ENCODE assay signal across 9 cellular contexts in the genomic region with DNA sequence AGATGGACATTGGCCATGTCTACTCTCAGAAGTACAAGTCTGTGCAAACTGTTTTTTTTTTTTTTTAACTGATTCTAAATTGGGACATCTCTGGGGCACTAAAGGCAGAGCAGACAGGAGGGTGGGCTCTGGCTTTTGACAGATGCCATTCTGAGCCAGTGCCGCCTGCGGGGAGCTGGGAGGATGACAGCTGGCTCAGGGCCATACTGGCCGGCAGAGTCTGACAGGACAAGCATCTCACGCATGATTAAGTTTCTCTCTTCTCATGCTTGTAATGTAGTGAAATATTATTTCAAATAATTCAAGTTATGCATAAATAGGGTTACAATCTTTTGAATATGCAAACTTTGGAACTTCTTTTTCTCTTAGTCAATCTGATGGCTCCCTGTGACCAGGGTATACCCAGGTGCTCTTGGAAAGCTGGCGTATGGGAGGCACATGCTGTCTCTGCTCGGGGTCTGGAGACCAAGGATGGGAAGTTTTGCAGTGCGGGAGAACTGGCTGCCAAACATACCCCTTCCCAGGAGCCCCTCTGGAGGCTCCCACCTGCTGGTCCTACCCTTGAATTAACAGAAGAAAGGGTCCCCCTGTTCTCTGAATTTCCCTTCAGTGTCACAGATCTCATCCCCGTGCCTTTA. TPM values are rescaled to one million over a fixed set of nuclear protein-coding genes. Genes with fewer than 3 reads are reported as not detected.
DNase-seq lines count a peak whose midpoint lies in the region; ATAC-seq and TF ChIP-seq lines count a peak whose summit lies in the region.
"Had no signal": no experiment of that assay in that cellular context is flagged by ENCODE, and none has a peak within 500 bp of the region (broad histone marks: within the 10 kb centered on the region; RNA-seq: fewer than 3 reads in every experiment).

No MANE protein-coding gene starts in this region.

- dilution Hi-C loops in mammary epithelial cell (cut with HindIII; ENCODE audit: low sequenced_read_pairs) = no loop called here

- H3K9me3 Mint-ChIP-seq in MCF 10A (ENCODE audit: unreplicated experiment) (no peaks in the 10 kb centered on the region), glutamatergic neuron (ENCODE audit: unreplicated experiment) (peaks cover 13% of the 10 kb centered on the region)
- no peaks in the 10 kb centered on the region for H3K9me3 Mint-ChIP-seq in stimulated activated naive B cell treated with anti-CD40 and anti-IgM and Interleukin-4, amounts not matched to agents 10 μg/mL and 1 μg/mL and 100 μg/mL, for 72 hours
- H3K9me3 Mint-ChIP-seq in stimulated activated memory B cell treated with anti-CD40 and anti-IgM and Interleukin-4, amounts not matched to agents 10 μg/mL and 1 μg/mL and 100 μg/mL, for 72 hours = no peaks in the 10 kb centered on the region

- CTCF ChIA-PET in MCF 10A (lab: Yijun Ruan, JAX) = interaction anchor here (1.1 to 10.3 kb wide), 2 partner anchors 12 to 39 kb away, joined by 3 to 96 read pairs; no protein-coding TSS in a partner anchor
- CTCF ChIA-PET in mammary epithelial cell (lab: Charles Lee; ENCODE audit: low non-redundant PET) = interaction anchor here (0.6 to 0.7 kb wide), 2 partner anchors 8 to 13 kb away, joined by 3 to 4 read pairs; partner anchors contain the start of gene CDCA4
- CTCF ChIA-PET in Panc1 (lab: Charles Lee) = interaction anchor here (0.6 to 1.3 kb wide), 5 partner anchors 24 to 1687 kb away, joined by 3 to 13 read pairs (median 3); no protein-coding TSS in a partner anchor

- H3K79me2 ChIP-seq in mammary epithelial cell (ENCODE audit: insufficient read depth, low read length) = peaks cover 98% of the 10 kb centered on the region

- H2AFZ ChIP-seq in mammary epithelial cell (ENCODE audit: low read depth, low read length) = no peak overlapping the region

- in situ Hi-C loops in mammary epithelial cell (cut with MboI; ENCODE audit: low sequenced_read_pairs in 2 of 2) (no loop called here), Panc1 (cut with HindIII; ENCODE audit: low pct_unique_long_range_greater_than_20kb, low sequenced_read_pairs) (no loop called here)

- H3K4me1 ChIP-seq in mammary epithelial cell (ENCODE audit: insufficient read depth, low read length) (peaks cover 44% of the 10 kb centered on the region), Panc1 (ENCODE audit: control insufficient read depth, insufficient read depth, low read length) (peaks cover 57% of the 10 kb centered on the region), upper lobe of left lung (peaks cover 4 to 10% (median 6%) of the 10 kb centered on the region in 4 donors)

- H3K9me3 ChIP-seq in mammary epithelial cell (replicated peaks; ENCODE audit: insufficient read depth, low read length) = no peaks in the 10 kb centered on the region
- no peaks in the 10 kb centered on the region for H3K9me3 ChIP-seq in Panc1 (ENCODE audit: control insufficient read depth, insufficient read depth, low read depth, low read length)
- no peaks in the 10 kb centered on the region for H3K9me3 ChIP-seq in upper lobe of left lung

- BruUV-seq in MCF 10A (replicated peaks; lab: Mats Ljungman, UMichigan) = no TSS peak
- no TSS peak for BruUV-seq in mammary epithelial cell (replicated peaks; lab: Mats Ljungman, UMichigan)
- no TSS peak for BruUV-seq in Panc1 (replicated peaks; lab: Mats Ljungman, UMichigan)

- WGBS in mammary epithelial cell (ENCODE audit: low coverage, missing lambda C conversion rate) = 71% methylated on average over 7 of the region's 8 CpGs
- WGBS in upper lobe of left lung, 2 donors = 66 to 69% methylated on average over 8 of the region's 8 CpGs

- intact Hi-C loops in MCF 10A (cut with micrococcal nuclease) (no loop called here), mammary epithelial cell (cut with micrococcal nuclease) (no loop called here), Panc1 (cut with micrococcal nuclease; ENCODE audit: unreplicated experiment) (loop anchor here (2.0 kb wide), 1 partner anchor 32 kb away; no protein-coding TSS in a partner anchor)

- H3K27me3 Mint-ChIP-seq in MCF 10A (ENCODE audit: insufficient read depth, unreplicated experiment) (no peaks in the 10 kb centered on the region), glutamatergic neuron (ENCODE audit: unreplicated experiment) (peaks cover 7% of the 10 kb centered on the region)
- H3K27me3 Mint-ChIP-seq in stimulated activated naive B cell treated with anti-CD40 and anti-IgM and Interleukin-4, amounts not matched to agents 10 μg/mL and 1 μg/mL and 100 μg/mL, for 72 hours = no peaks in the 10 kb centered on the region
- H3K27me3 Mint-ChIP-seq in stimulated activated memory B cell treated with anti-CD40 and anti-IgM and Interleukin-4, amounts not matched to agents 10 μg/mL and 1 μg/mL and 100 μg/mL, for 72 hours = no peaks in the 10 kb centered on the region

- no peak for TF ChIP-seq EP300 in upper lobe of left lung (IDR thresholded peaks at IDR 0.05)

- H3K27ac Mint-ChIP-seq in MCF 10A (ENCODE audit: low read depth, unreplicated experiment) (peak overlapping the region; percentile 86), glutamatergic neuron (ENCODE audit: unreplicated experiment) (peak overlapping the region; percentile 86)
- H3K27ac Mint-ChIP-seq in stimulated activated naive B cell treated with anti-CD40 and anti-IgM and Interleukin-4, amounts not matched to agents 10 μg/mL and 1 μg/mL and 100 μg/mL, for 72 hours = peak overlapping the region; percentile 73
- H3K27ac Mint-ChIP-seq in stimulated activated memory B cell treated with anti-CD40 and anti-IgM and Interleukin-4, amounts not matched to agents 10 μg/mL and 1 μg/mL and 100 μg/mL, for 72 hours = no peak overlapping the region

- H3K36me3 ChIP-seq in mammary epithelial cell (ENCODE audit: insufficient read depth, low read length) = peaks cover 20% of the 10 kb centered on the region
- peaks cover 9% of the 10 kb centered on the region; the same call in 1 of the 2 replicates for H3K36me3 ChIP-seq in Panc1 (ENCODE audit: control insufficient read depth, insufficient read depth, low read length)
- H3K36me3 ChIP-seq in upper lobe of left lung = peaks cover 0 to 30% (median 20%) of the 10 kb centered on the region in 4 donors

- TF ChIP-seq POLR2A in upper lobe of left lung (IDR thresholded peaks at IDR 0.05) = no peak

- H3K9ac ChIP-seq in mammary epithelial cell (ENCODE audit: insufficient read depth, low read length) = no peak overlapping the region

- H3K4me3 ChIP-seq in mammary epithelial cell (replicated peaks in 1 of 3; ENCODE audit: insufficient read depth in 1 of 3, low read depth in 2 of 3, low read length in 3 of 3) (no peak overlapping the region), Panc1 (ENCODE audit: low read depth in 2 of 2, low read length in 2 of 2) (no peak overlapping the region), upper lobe of left lung (no peak overlapping the region)

- no peak for DNase-seq in MCF 10A (ENCODE audit: unreplicated experiment)
- no peak for DNase-seq in mammary epithelial cell
- no peak for DNase-seq in Panc1 (ENCODE audit: low read depth, low spot score)
- DNase-seq in glutamatergic neuron = peak; percentile 65
- DNase-seq in stimulated activated naive B cell treated with anti-CD40 and anti-IgM and Interleukin-4, amounts not matched to agents 10 μg/mL and 1 μg/mL and 100 μg/mL, for 72 hours = no peak
- no peak for DNase-seq in NOMO-1 (lab: John Stamatoyannopoulos, UW; ENCODE audit: unreplicated experiment in 2 of 2)
- no peak for DNase-seq in upper lobe of left lung
- DNase-seq: central memory CD4-positive, alpha-beta T cell had no signal

- no peak for ATAC-seq in Panc1
- no peak for ATAC-seq in stimulated activated naive B cell treated with anti-CD40 and anti-IgM and Interleukin-4, amounts not matched to agents 10 μg/mL and 1 μg/mL and 100 μg/mL, for 72 hours (replicated peaks)
- no peak for ATAC-seq in stimulated activated memory B cell treated with anti-CD40 and anti-IgM and Interleukin-4, amounts not matched to agents 10 μg/mL and 1 μg/mL and 100 μg/mL, for 72 hours
- ATAC-seq in upper lobe of left lung (ENCODE audit: low FRiP score in 2 of 2) = no peak

- H3K4me3 Mint-ChIP-seq in MCF 10A (ENCODE audit: unreplicated experiment) = no peak overlapping the region
- H3K4me3 Mint-ChIP-seq in glutamatergic neuron (ENCODE audit: unreplicated experiment) = peak overlapping the region; percentile 71
- H3K4me3 Mint-ChIP-seq in stimulated activated naive B cell treated with anti-CD40 and anti-IgM and Interleukin-4, amounts not matched to agents 10 μg/mL and 1 μg/mL and 100 μg/mL, for 72 hours = no peak overlapping the region
- H3K4me3 Mint-ChIP-seq in stimulated activated memory B cell treated with anti-CD40 and anti-IgM and Interleukin-4, amounts not matched to agents 10 μg/mL and 1 μg/mL and 100 μg/mL, for 72 hours = no peak overlapping the region

- POLR2A ChIA-PET in MCF 10A (lab: Yijun Ruan, JAX) = interaction anchor here (0.6 to 18.5 kb wide), 4 partner anchors 7 to 41 kb away, joined by 3 to 636 read pairs (median 4); no protein-coding TSS in a partner anchor
- POLR2A ChIA-PET in Panc1 (lab: Charles Lee) = interaction anchor here (0.6 to 0.7 kb wide), 2 partner anchors 45 to 398 kb away, joined by 3 to 7 read pairs; no protein-coding TSS in a partner anchor

- H4K20me1 ChIP-seq in mammary epithelial cell (ENCODE audit: insufficient read depth, low read length) = peaks cover 17% of the 10 kb centered on the region

- peaks cover 40% of the 10 kb centered on the region for H3K4me1 Mint-ChIP-seq in MCF 10A (ENCODE audit: insufficient read depth, unreplicated experiment)
- H3K4me1 Mint-ChIP-seq in glutamatergic neuron (ENCODE audit: low read depth, unreplicated experiment) = peaks cover 63% of the 10 kb centered on the region
- H3K4me1 Mint-ChIP-seq in stimulated activated naive B cell treated with anti-CD40 and anti-IgM and Interleukin-4, amounts not matched to agents 10 μg/mL and 1 μg/mL and 100 μg/mL, for 72 hours = peaks cover 27 to 42% of the 10 kb centered on the region in 2 donors
- H3K4me1 Mint-ChIP-seq in stimulated activated memory B cell treated with anti-CD40 and anti-IgM and Interleukin-4, amounts not matched to agents 10 μg/mL and 1 μg/mL and 100 μg/mL, for 72 hours = peaks cover 62% of the 10 kb centered on the region

- H3K36me3 Mint-ChIP-seq in MCF 10A (ENCODE audit: insufficient read depth, unreplicated experiment) = peaks cover 65% of the 10 kb centered on the region
- H3K36me3 Mint-ChIP-seq in glutamatergic neuron (ENCODE audit: unreplicated experiment) = no peaks in the 10 kb centered on the region
- H3K36me3 Mint-ChIP-seq in stimulated activated naive B cell treated with anti-CD40 and anti-IgM and Interleukin-4, amounts not matched to agents 10 μg/mL and 1 μg/mL and 100 μg/mL, for 72 hours = peaks cover 24 to 28% of the 10 kb centered on the region in 2 donors
- H3K36me3 Mint-ChIP-seq in stimulated activated memory B cell treated with anti-CD40 and anti-IgM and Interleukin-4, amounts not matched to agents 10 μg/mL and 1 μg/mL and 100 μg/mL, for 72 hours = peaks cover 25% of the 10 kb centered on the region

- no peak overlapping the region for H3K4me2 ChIP-seq in mammary epithelial cell (ENCODE audit: insufficient read depth, low read depth, low read length)

- no peak for TF ChIP-seq CTCF in MCF 10A (IDR thresholded peaks at IDR 0.05; ENCODE audit: unreplicated experiment)
- TF ChIP-seq CTCF in mammary epithelial cell (conservative IDR thresholded peaks at IDR 0.05 in 1 of 2, IDR thresholded peaks at IDR 0.05 in 1 of 2; ENCODE audit: extremely low read depth in 1 of 2, insufficient read depth in 1 of 2, low read depth in 1 of 2, low read length in 2 of 2) = no peak
- no peak for TF ChIP-seq CTCF in Panc1 (IDR thresholded peaks at IDR 0.05)
- TF ChIP-seq CTCF in glutamatergic neuron (IDR thresholded peaks at IDR 0.05; ENCODE audit: partially characterized antibody, unreplicated experiment) = no peak
- no peak for TF ChIP-seq CTCF in upper lobe of left lung (IDR thresholded peaks at IDR 0.05)

- H3K27me3 ChIP-seq in mammary epithelial cell (ENCODE audit: insufficient read depth, low read length) = no peaks in the 10 kb centered on the region
- H3K27me3 ChIP-seq in Panc1 (ENCODE audit: control insufficient read depth, insufficient read depth, low read length) = no peaks in the 10 kb centered on the region
- H3K27me3 ChIP-seq in upper lobe of left lung = no peaks in the 10 kb centered on the region

- H3K27ac ChIP-seq in mammary epithelial cell (ENCODE audit: insufficient read depth, low read depth, low read length) = no peak overlapping the region
- H3K27ac ChIP-seq in Panc1 (ENCODE audit: low read length) = peak overlapping the region; percentile 71
- H3K27ac ChIP-seq in upper lobe of left lung = no peak overlapping the region

RNA-seq across cellular contexts. Expression of gene CDCA4, which starts 7.6 kb away (rescaled TPM):
- 29.3 and 33.0 TPM in 2 replicates for total RNA-seq in MCF 10A (2022)
- 10 to 100 TPM; 38.2 to 61.7 TPM for total RNA-seq in mammary epithelial cell
- polyA plus RNA-seq in mammary epithelial cell = 53.4 TPM
- polyA minus RNA-seq in mammary epithelial cell = 38.9 TPM
- 39.9 TPM for total RNA-seq in Panc1 (2021; ENCODE audit: unreplicated experiment)
- polyA plus RNA-seq in Panc1 (2012; ENCODE audit: insufficient read length) = 32.9 TPM
- total RNA-seq in glutamatergic neuron (ENCODE audit: unreplicated experiment) = 23.2 TPM
- 10 to 100 TPM in 1 of 6 donors, 1 to 10 TPM in 4, under 1 TPM in 1; 0.89 to 10.3 (median 6.6) TPM for total RNA-seq in upper lobe of left lung

RNA-seq across cellular contexts. Expression of gene CLBA1, which starts 27.7 kb away (rescaled TPM):
- total RNA-seq in MCF 10A (2022) (20.3 and 24.3 TPM in 2 replicates), mammary epithelial cell (10 to 100 TPM; 11.0 to 14.7 TPM), Panc1 (2021; ENCODE audit: unreplicated experiment) (13.8 TPM), glutamatergic neuron (ENCODE audit: unreplicated experiment) (5.9 TPM), upper lobe of left lung (10 to 100 TPM; 11.1 to 44.0 (median 13.3) TPM)
- polyA plus RNA-seq in mammary epithelial cell = 7.4 TPM
- polyA minus RNA-seq in mammary epithelial cell = 3.0 TPM
- polyA plus RNA-seq in Panc1 (2012; ENCODE audit: insufficient read length) = 11.9 TPM

RNA-seq across cellular contexts. Expression of gene AHNAK2, which starts 35.1 kb away (rescaled TPM):
- 218 and 286 TPM in 2 replicates for total RNA-seq in MCF 10A (2022)
- 100 to 1,000 TPM; 110 to 302 TPM for total RNA-seq in mammary epithelial cell
- polyA plus RNA-seq in mammary epithelial cell = 43.1 TPM
- 327 TPM for polyA minus RNA-seq in mammary epithelial cell
- total RNA-seq in Panc1 (2021; ENCODE audit: unreplicated experiment) = 223 TPM
- 148 TPM for polyA plus RNA-seq in Panc1 (2012; ENCODE audit: insufficient read length)
- total RNA-seq in glutamatergic neuron (ENCODE audit: unreplicated experiment) = 44.8 TPM
- 10 to 100 TPM in 4 of 6 donors, 1 to 10 TPM in 2; 4.3 to 48.0 (median 12.9) TPM for total RNA-seq in upper lobe of left lung

RNA-seq across cellular contexts. Expression of gene GPR132, which starts 52.0 kb away (rescaled TPM):
- total RNA-seq in MCF 10A (2022) = 0.42 TPM in 1 of 2 replicates, not detected in the other
- under 1 TPM in 1 of 2 donors, not detected in 1; 0.24 TPM for total RNA-seq in mammary epithelial cell
- polyA plus RNA-seq in mammary epithelial cell = not detected
- polyA minus RNA-seq in mammary epithelial cell = not detected
- 0.08 TPM for total RNA-seq in Panc1 (2021; ENCODE audit: unreplicated experiment)
- polyA plus RNA-seq in Panc1 (2012; ENCODE audit: insufficient read length) = 0.15 TPM
- not detected for total RNA-seq in glutamatergic neuron (ENCODE audit: unreplicated experiment)
- total RNA-seq in upper lobe of left lung = 10 to 100 TPM in 1 of 6 donors, 1 to 10 TPM in 5; 3.0 to 14.7 (median 7.0) TPM
